In the genomic region with DNA sequence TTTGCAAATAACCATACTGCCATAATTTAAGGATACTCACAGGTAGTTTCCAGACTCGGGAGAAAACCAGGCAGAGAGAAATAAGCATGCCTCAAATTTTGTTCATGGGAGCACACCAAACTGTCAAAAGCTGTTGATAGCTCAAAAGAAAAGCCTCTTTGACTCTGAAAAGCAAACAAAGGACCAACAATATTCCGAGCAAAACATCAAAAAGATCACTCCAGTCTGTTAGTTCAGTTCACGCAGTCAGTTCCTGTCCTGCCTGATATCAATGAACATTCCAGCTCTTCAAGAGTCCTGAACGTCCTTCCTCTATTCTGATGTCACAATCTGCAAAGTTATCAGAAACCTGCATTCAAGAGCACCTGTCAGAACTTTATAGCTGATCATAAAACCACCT, we compare ENCODE assay signal across 1 cellular context.
TF ChIP-seq lines count a peak whose summit lies in the region.

No MANE protein-coding gene starts in this region.

TF ChIP-seq in HepG2, 621 proteins besides CTCF, POLR2A, EP300 and RAD21 (continued from another document and continues in another):
- TF ChIP-seq, protein P1, sequence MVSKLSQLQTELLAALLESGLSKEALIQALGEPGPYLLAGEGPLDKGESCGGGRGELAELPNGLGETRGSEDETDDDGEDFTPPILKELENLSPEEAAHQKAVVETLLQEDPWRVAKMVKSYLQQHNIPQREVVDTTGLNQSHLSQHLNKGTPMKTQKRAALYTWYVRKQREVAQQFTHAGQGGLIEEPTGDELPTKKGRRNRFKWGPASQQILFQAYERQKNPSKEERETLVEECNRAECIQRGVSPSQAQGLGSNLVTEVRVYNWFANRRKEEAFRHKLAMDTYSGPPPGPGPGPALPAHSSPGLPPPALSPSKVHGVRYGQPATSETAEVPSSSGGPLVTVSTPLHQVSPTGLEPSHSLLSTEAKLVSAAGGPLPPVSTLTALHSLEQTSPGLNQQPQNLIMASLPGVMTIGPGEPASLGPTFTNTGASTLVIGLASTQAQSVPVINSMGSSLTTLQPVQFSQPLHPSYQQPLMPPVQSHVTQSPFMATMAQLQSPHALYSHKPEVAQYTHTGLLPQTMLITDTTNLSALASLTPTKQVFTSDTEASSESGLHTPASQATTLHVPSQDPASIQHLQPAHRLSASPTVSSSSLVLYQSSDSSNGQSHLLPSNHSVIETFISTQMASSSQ (IDR thresholded peaks at IDR 0.05; ENCODE audit: low read depth) = no peak
- TF ChIP-seq, protein P1 (CRISPR knock-in tag; IDR thresholded peaks at IDR 0.05; ENCODE audit: borderline replicate concordance) = peak; percentile 16; the same call in 1 of the 2 replicates
- TF ChIP-seq SP1 (IDR thresholded peaks at IDR 0.05) (no peak), SP1 (CRISPR knock-in tag; IDR thresholded peaks at IDR 0.05) (no peak), NFE2 (CRISPR knock-in tag; IDR thresholded peaks at IDR 0.05) (no peak), SNAPC2 (CRISPR knock-in tag; IDR thresholded peaks at IDR 0.05) (no peak), JUND (CRISPR knock-in tag; IDR thresholded peaks at IDR 0.05) (no peak), ZNF720 (CRISPR knock-in tag; IDR thresholded peaks at IDR 0.05) (no peak), ZNF296 (CRISPR knock-in tag; conservative IDR thresholded peaks at IDR 0.05) (no peak), ZBTB34 (CRISPR knock-in tag; IDR thresholded peaks at IDR 0.05) (no peak), HOXA3 (CRISPR knock-in tag; IDR thresholded peaks at IDR 0.05) (no peak), FOXA1 (IDR thresholded peaks at IDR 0.05) (no peak), FOXA1 (CRISPR knock-in tag; IDR thresholded peaks at IDR 0.05) (peak; percentile 59; the same call in 1 of the 2 replicates), ZNF44 (CRISPR knock-in tag; IDR thresholded peaks at IDR 0.05) (no peak), MED1 (CRISPR knock-in tag; IDR thresholded peaks at IDR 0.05) (peak; percentile 42; the same call in 1 of the 2 replicates), TCF12 (IDR thresholded peaks at IDR 0.05) (no peak), TCF12 (CRISPR knock-in tag; IDR thresholded peaks at IDR 0.05) (no peak), HHEX (CRISPR knock-in tag; IDR thresholded peaks at IDR 0.05) (no peak), ZNF570 (CRISPR knock-in tag; IDR thresholded peaks at IDR 0.05; ENCODE audit: borderline replicate concordance) (no peak), ZNF713 (CRISPR knock-in tag; IDR thresholded peaks at IDR 0.05) (no peak), MEF2D (CRISPR knock-in tag; IDR thresholded peaks at IDR 0.05) (no peak), KAT7 (CRISPR knock-in tag; IDR thresholded peaks at IDR 0.05; ENCODE audit: borderline replicate concordance) (no peak), TBX2 (CRISPR knock-in tag; IDR thresholded peaks at IDR 0.05; ENCODE audit: borderline replicate concordance) (peak; percentile 63; the same call in 1 of the 2 replicates), ZNF138 (CRISPR knock-in tag; IDR thresholded peaks at IDR 0.05; ENCODE audit: low read depth) (no peak), ZNF609 (CRISPR knock-in tag; IDR thresholded peaks at IDR 0.05; ENCODE audit: borderline replicate concordance) (peak; percentile 53; the same call in 1 of the 2 replicates), NR1H2 (CRISPR knock-in tag; IDR thresholded peaks at IDR 0.05; ENCODE audit: borderline replicate concordance, low read depth) (no peak), MIXL1 (CRISPR knock-in tag; IDR thresholded peaks at IDR 0.05) (no peak), MLX (CRISPR knock-in tag; IDR thresholded peaks at IDR 0.05) (peak; percentile 67; the same call in 1 of the 2 replicates), ZNF235 (CRISPR knock-in tag; IDR thresholded peaks at IDR 0.05; ENCODE audit: borderline replicate concordance) (no peak), KDM6A (CRISPR knock-in tag; IDR thresholded peaks at IDR 0.05; ENCODE audit: low read depth) (no peak), ZNF230 (CRISPR knock-in tag; IDR thresholded peaks at IDR 0.05) (no peak), SOX6 (IDR thresholded peaks at IDR 0.05) (no peak), SOX6 (CRISPR knock-in tag; IDR thresholded peaks at IDR 0.05) (peak; percentile 83), GABPA (IDR thresholded peaks at IDR 0.05; ENCODE audit: low read depth, low read length) (no peak), GABPA (CRISPR knock-in tag; IDR thresholded peaks at IDR 0.05; ENCODE audit: low read depth) (no peak), ZNF225 (CRISPR knock-in tag; IDR thresholded peaks at IDR 0.05) (no peak), NFYC (CRISPR knock-in tag; IDR thresholded peaks at IDR 0.05) (no peak), JDP2 (CRISPR knock-in tag; IDR thresholded peaks at IDR 0.05; ENCODE audit: borderline replicate concordance) (no peak), ZNF782 (CRISPR knock-in tag; IDR thresholded peaks at IDR 0.05; ENCODE audit: borderline replicate concordance) (no peak), ZFP82 (CRISPR knock-in tag; IDR thresholded peaks at IDR 0.05; ENCODE audit: borderline replicate concordance) (no peak), CBX1 (IDR thresholded peaks at IDR 0.05; ENCODE audit: low read depth) (no peak)
- TF ChIP-seq, protein P2, sequence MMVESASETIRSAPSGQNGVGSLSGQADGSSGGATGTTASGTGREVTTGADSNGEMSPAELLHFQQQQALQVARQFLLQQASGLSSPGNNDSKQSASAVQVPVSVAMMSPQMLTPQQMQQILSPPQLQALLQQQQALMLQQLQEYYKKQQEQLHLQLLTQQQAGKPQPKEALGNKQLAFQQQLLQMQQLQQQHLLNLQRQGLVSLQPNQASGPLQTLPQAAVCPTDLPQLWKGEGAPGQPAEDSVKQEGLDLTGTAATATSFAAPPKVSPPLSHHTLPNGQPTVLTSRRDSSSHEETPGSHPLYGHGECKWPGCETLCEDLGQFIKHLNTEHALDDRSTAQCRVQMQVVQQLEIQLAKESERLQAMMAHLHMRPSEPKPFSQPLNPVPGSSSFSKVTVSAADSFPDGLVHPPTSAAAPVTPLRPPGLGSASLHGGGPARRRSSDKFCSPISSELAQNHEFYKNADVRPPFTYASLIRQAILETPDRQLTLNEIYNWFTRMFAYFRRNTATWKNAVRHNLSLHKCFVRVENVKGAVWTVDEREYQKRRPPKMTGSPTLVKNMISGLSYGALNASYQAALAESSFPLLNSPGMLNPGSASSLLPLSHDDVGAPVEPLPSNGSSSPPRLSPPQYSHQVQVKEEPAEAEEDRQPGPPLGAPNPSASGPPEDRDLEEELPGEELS (CRISPR knock-in tag; IDR thresholded peaks at IDR 0.05) = peak; percentile 43; the same call in 1 of the 2 replicates
- TF ChIP-seq, protein P3, sequence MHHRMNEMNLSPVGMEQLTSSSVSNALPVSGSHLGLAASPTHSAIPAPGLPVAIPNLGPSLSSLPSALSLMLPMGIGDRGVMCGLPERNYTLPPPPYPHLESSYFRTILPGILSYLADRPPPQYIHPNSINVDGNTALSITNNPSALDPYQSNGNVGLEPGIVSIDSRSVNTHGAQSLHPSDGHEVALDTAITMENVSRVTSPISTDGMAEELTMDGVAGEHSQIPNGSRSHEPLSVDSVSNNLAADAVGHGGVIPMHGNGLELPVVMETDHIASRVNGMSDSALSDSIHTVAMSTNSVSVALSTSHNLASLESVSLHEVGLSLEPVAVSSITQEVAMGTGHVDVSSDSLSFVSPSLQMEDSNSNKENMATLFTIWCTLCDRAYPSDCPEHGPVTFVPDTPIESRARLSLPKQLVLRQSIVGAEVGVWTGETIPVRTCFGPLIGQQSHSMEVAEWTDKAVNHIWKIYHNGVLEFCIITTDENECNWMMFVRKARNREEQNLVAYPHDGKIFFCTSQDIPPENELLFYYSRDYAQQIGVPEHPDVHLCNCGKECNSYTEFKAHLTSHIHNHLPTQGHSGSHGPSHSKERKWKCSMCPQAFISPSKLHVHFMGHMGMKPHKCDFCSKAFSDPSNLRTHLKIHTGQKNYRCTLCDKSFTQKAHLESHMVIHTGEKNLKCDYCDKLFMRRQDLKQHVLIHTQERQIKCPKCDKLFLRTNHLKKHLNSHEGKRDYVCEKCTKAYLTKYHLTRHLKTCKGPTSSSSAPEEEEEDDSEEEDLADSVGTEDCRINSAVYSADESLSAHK (CRISPR knock-in tag; IDR thresholded peaks at IDR 0.05; ENCODE audit: borderline replicate concordance) = no peak
- TF ChIP-seq, protein P4, sequence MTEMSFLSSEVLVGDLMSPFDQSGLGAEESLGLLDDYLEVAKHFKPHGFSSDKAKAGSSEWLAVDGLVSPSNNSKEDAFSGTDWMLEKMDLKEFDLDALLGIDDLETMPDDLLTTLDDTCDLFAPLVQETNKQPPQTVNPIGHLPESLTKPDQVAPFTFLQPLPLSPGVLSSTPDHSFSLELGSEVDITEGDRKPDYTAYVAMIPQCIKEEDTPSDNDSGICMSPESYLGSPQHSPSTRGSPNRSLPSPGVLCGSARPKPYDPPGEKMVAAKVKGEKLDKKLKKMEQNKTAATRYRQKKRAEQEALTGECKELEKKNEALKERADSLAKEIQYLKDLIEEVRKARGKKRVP (CRISPR knock-in tag; IDR thresholded peaks at IDR 0.05) = peak in 1 of 2 experiments; percentile 33; a peak in 1 of 4 replicates
- TF ChIP-seq, protein P5, sequence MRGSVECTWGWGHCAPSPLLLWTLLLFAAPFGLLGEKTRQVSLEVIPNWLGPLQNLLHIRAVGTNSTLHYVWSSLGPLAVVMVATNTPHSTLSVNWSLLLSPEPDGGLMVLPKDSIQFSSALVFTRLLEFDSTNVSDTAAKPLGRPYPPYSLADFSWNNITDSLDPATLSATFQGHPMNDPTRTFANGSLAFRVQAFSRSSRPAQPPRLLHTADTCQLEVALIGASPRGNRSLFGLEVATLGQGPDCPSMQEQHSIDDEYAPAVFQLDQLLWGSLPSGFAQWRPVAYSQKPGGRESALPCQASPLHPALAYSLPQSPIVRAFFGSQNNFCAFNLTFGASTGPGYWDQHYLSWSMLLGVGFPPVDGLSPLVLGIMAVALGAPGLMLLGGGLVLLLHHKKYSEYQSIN (CRISPR knock-in tag; IDR thresholded peaks at IDR 0.05; ENCODE audit: borderline replicate concordance) = no peak
